28 cellular contexts compared by ENCODE assay signal in the genomic region with DNA sequence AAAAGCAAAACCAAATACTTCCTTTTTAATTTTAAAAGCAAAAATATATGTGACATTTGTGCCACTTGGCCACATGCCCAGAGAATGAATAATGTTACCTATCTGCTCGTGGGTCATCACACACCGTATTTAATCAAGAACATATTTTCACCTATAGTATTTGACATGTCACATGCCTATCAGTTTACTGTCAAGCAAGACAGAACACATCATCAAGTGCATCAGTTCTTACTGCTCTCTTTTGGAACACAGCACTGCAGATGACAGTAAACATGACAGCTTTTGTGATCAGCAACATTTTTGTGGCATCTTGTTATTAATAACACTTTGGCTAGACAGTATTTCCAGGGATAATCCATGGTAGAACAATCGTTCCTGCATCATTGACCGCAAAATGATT.
DNase-seq lines count a peak whose midpoint lies in the region; ATAC-seq, FAIRE-seq and TF ChIP-seq lines count a peak whose summit lies in the region.
"Had no signal": no experiment of that assay in that cellular context is flagged by ENCODE, and none has a peak within 500 bp of the region (broad histone marks: within the 10 kb centered on the region; RNA-seq: fewer than 3 reads in every experiment).

No MANE protein-coding gene starts in this region.

- no peak for TF ChIP-seq RAD21 in neural cell (conservative IDR thresholded peaks at IDR 0.05)

- H3K27ac ChIP-seq in neural cell (ENCODE audit: low read length) (no peak overlapping the region), gastrocnemius medialis (no peak overlapping the region)
- H3K27ac ChIP-seq: BLaER1, SK-N-MC had no signal

- no peaks in the 10 kb centered on the region for H3F3A ChIP-seq in neural cell (ENCODE audit: insufficient read depth, low read length, poor library complexity, severe bottlenecking)

- H3K9me2 ChIP-seq in neural cell (ENCODE audit: insufficient read depth, low read length) = no peaks in the 10 kb centered on the region

- H3K4me2 ChIP-seq in neural cell (ENCODE audit: low read length) = no peak overlapping the region
- H3K4me2 ChIP-seq: BLaER1, GM23338 had no signal

- no peak overlapping the region for H3K4me3 ChIP-seq in bronchial epithelial cell (ENCODE audit: low read depth, low read length)
- no peak overlapping the region for H3K4me3 ChIP-seq in neural cell (ENCODE audit: low read length)
- H3K4me3 ChIP-seq in gastrocnemius medialis = no peak overlapping the region
- H3K4me3 ChIP-seq: BLaER1, GM23338, K562, MG63, SK-N-MC had no signal

- H3K9me3 ChIP-seq in neural cell (ENCODE audit: low read length) (no peaks in the 10 kb centered on the region), gastrocnemius medialis (no peaks in the 10 kb centered on the region)
- H3K9me3 ChIP-seq: BLaER1, MG63 had no signal

- peak; percentile 26 for DNase-seq in NCI-H2171 treated with DMSO at 0.1 percent for 48 hours (lab: John Stamatoyannopoulos, UW)
- DNase-seq in NCI-H2171 (lab: John Stamatoyannopoulos, UW) = no peak
- peak; percentile 15 for DNase-seq in M059J (ENCODE audit: low read depth)
- peak; percentile 78 for DNase-seq in bronchial epithelial cell (ENCODE audit: low read depth)
- DNase-seq in gastrocnemius medialis = no peak
- no peak for DNase-seq in activated naive CD4-positive, alpha-beta T cell treated with Interleukin-2 at 50 U/mL for 16 hours
- DNase-seq: CD4-positive, alpha-beta T cell; DMS79; EL; GF-D8; H9; Kasumi-1; MG63; NCI-H1105 treated with DMSO at 0.1 percent for 48 hours; NCI-H146; NCI-H1930; NCI-H345; NCI-H524; RPMI8226; SIG-M5; SW 1271 had no signal

- H3K27me3 ChIP-seq in bronchial epithelial cell (ENCODE audit: control insufficient read depth, insufficient read depth, low read length) (no peaks in the 10 kb centered on the region), neural cell (ENCODE audit: insufficient read depth, low read depth, low read length) (no peaks in the 10 kb centered on the region), gastrocnemius medialis (no peaks in the 10 kb centered on the region)
- H3K27me3 ChIP-seq: BLaER1, MG63 had no signal

- H4K20me1 ChIP-seq in neural cell (ENCODE audit: insufficient read depth) = no peaks in the 10 kb centered on the region
- H4K20me1 ChIP-seq: BLaER1 had no signal

- no peak for ATAC-seq in gastrocnemius medialis
- ATAC-seq: GM23338, K562 had no signal

- H3K36me3 ChIP-seq in bronchial epithelial cell (ENCODE audit: control insufficient read depth, insufficient read depth, low read length) (no peaks in the 10 kb centered on the region), neural cell (ENCODE audit: insufficient read depth, low read length) (no peaks in the 10 kb centered on the region), gastrocnemius medialis (no peaks in the 10 kb centered on the region)
- H3K36me3 ChIP-seq: BLaER1, MG63 had no signal

- H3K4me1 ChIP-seq in gastrocnemius medialis = no peaks in the 10 kb centered on the region
- H3K4me1 ChIP-seq: BLaER1 had no signal

- H2AFZ ChIP-seq in neural cell (ENCODE audit: low read depth, low read length) = no peak overlapping the region
- H2AFZ ChIP-seq: GM23338 had no signal

- TF ChIP-seq POLR2A in gastrocnemius medialis (IDR thresholded peaks at IDR 0.05) = no peak

- TF ChIP-seq EP300 in neural cell (conservative IDR thresholded peaks at IDR 0.05; ENCODE audit: poor library complexity, severe bottlenecking) = peak; percentile 81

- peak; percentile 52 for FAIRE-seq in bronchial epithelial cell (lab: Jason Lieb, UNC)
- FAIRE-seq: GM12891, HTR-8/SVneo, K562 had no signal

- in situ Hi-C loops in gastrocnemius medialis (cut with MboI; ENCODE audit: low sequenced_read_pairs in 4 of 4) = no loop called here

- no peaks in the 10 kb centered on the region for H3K79me2 ChIP-seq in neural cell (replicated peaks; ENCODE audit: insufficient read depth, low read length)

- TF ChIP-seq CTCF in bronchial epithelial cell (IDR thresholded peaks at IDR 0.05; ENCODE audit: insufficient read depth, low read length, severe bottlenecking) (no peak), neural cell (IDR thresholded peaks at IDR 0.05; ENCODE audit: poor library complexity, severe bottlenecking) (no peak), gastrocnemius medialis (IDR thresholded peaks at IDR 0.05 in 4 of 5, conservative IDR thresholded peaks at IDR 0.05 in 1 of 5) (no peak)

- no peak overlapping the region for H3K9ac ChIP-seq in neural cell (ENCODE audit: low read length)
- H3K9ac ChIP-seq: BLaER1 had no signal

- intact Hi-C loops in gastrocnemius medialis (cut with DNase I; ENCODE audit: low total_unique reads) = no loop called here

TF ChIP-seq in neural cell, 6 proteins besides CTCF, POLR2A, EP300 and RAD21:
- TF ChIP-seq POLR2AphosphoS5 (IDR thresholded peaks at IDR 0.05) (peak; percentile 57), EZH2 (IDR thresholded peaks at IDR 0.05; ENCODE audit: borderline replicate concordance, insufficient read depth, low read length, poor library complexity, severe bottlenecking) (no peak), TAF1 (IDR thresholded peaks at IDR 0.05; ENCODE audit: low read depth) (no peak)
TF ChIP-seq in neural cell: peak in this region for 1.

Comparison
In these comparisons a context has a peak if more than half of its experiments do, and no peak if none do; other contexts are left out.
1. DNase-seq: peak in NCI-H2171 treated with DMSO at 0.1 percent for 48 hours (single experiment), M059J (single experiment) and bronchial epithelial cell (single experiment); none in NCI-H2171 (single experiment), gastrocnemius medialis (0 of 2) and activated naive CD4-positive, alpha-beta T cell treated with Interleukin-2 at 50 U/mL for 16 hours (single experiment).